In genomic region chr15:76196949-76197315, GRCh38 we compare ENCODE assay signal across 11 cellular contexts.
A peak's percentile ranks its signal among the peaks of the same experiment; 100 is the strongest.
DNase-seq lines count a peak whose midpoint lies in the region; ATAC-seq, FAIRE-seq and TF ChIP-seq lines count a peak whose summit lies in the region.
"Had no signal": no experiment of that assay in that cellular context is flagged by ENCODE, and none has a peak within 500 bp of the region (broad histone marks: within the 10 kb centered on the region; RNA-seq: fewer than 3 reads in every experiment).

No MANE protein-coding gene starts in this region.

- peaks cover 3% of the 10 kb centered on the region for H3K36me3 Mint-ChIP-seq in endodermal cell (ENCODE audit: low read depth)

- H2AFZ ChIP-seq in mammary epithelial cell (ENCODE audit: low read depth, low read length), result peak overlapping the region; percentile 54

- DNase-seq in MG63 (peak; percentile 90), mammary epithelial cell (no peak), small intestine (no peak), endodermal cell (no peak)
- no peak for DNase-seq in activated CD4-positive, alpha-beta T cell treated with anti-CD3 and anti-CD28 coated beads, Interleukin-2, amount 50 U/mL, for 48 hours
- DNase-seq: NCI-H1417 treated with DMSO at 0.1 percent for 48 hours had no signal

- 0% methylated on average over 7 of the region's 10 CpGs for WGBS in mammary epithelial cell (ENCODE audit: low coverage, missing lambda C conversion rate)
- 51 to 72% (median 67%) methylated on average over 10 of the region's 10 CpGs for WGBS in small intestine, 3 donors
- WGBS in endodermal cell (ENCODE audit: insufficient coverage in 1 of 2, insufficient read length in 1 of 2), 2 experiments, result 87 to 93% methylated on average over 7 to 10 of the region's 10 CpGs

- no peaks in the 10 kb centered on the region for H3K27me3 ChIP-seq in MG63
- no peaks in the 10 kb centered on the region for H3K27me3 ChIP-seq in mammary epithelial cell (ENCODE audit: insufficient read depth, low read length)
- H3K27me3 ChIP-seq in layer of hippocampus (ENCODE audit: control insufficient read depth, insufficient read depth, low read length), result no peaks in the 10 kb centered on the region
- H3K27me3 ChIP-seq in small intestine (ENCODE audit: control insufficient read depth in 2 of 2, insufficient read depth in 2 of 2, low read length in 2 of 2), result no peaks in the 10 kb centered on the region
- H3K27me3 ChIP-seq in endodermal cell (ENCODE audit: control insufficient read depth, insufficient read depth, low read length, poor library complexity, severe bottlenecking), result no peaks in the 10 kb centered on the region

- peaks cover 43% of the 10 kb centered on the region for H3K4me1 Mint-ChIP-seq in endodermal cell

- CTCF ChIA-PET in mammary epithelial cell (lab: Charles Lee; ENCODE audit: low non-redundant PET), result no interaction called here

- no peaks in the 10 kb centered on the region for H3K9me3 ChIP-seq in MG63
- no peaks in the 10 kb centered on the region for H3K9me3 ChIP-seq in mammary epithelial cell (replicated peaks; ENCODE audit: insufficient read depth, low read length)
- no peaks in the 10 kb centered on the region for H3K9me3 ChIP-seq in small intestine (ENCODE audit: control insufficient read depth, low read depth)
- no peaks in the 10 kb centered on the region for H3K9me3 ChIP-seq in endodermal cell (ENCODE audit: control insufficient read depth, low read length)
- H3K9me3 ChIP-seq: Caco-2 had no signal

- H3K36me3 ChIP-seq in MG63, result peaks cover 4% of the 10 kb centered on the region; the same call in 1 of the 2 replicates
- no peaks in the 10 kb centered on the region for H3K36me3 ChIP-seq in mammary epithelial cell (ENCODE audit: insufficient read depth, low read length)
- peaks cover 0 to 2% of the 10 kb centered on the region in 2 donors for H3K36me3 ChIP-seq in small intestine (ENCODE audit: control insufficient read depth in 2 of 2, insufficient read depth in 2 of 2, low read length in 2 of 2)
- H3K36me3 ChIP-seq in endodermal cell (ENCODE audit: control insufficient read depth, insufficient read depth, low read length), result no peaks in the 10 kb centered on the region

- ATAC-seq in HG03139 (IDR thresholded peaks at IDR 0.05; ENCODE audit: unreplicated experiment), result no peak
- ATAC-seq in GM18858 (IDR thresholded peaks at IDR 0.05; ENCODE audit: unreplicated experiment), result no peak

- H3K4me3 ChIP-seq in MG63, result no peak overlapping the region
- no peak overlapping the region for H3K4me3 ChIP-seq in mammary epithelial cell (replicated peaks in 1 of 3; ENCODE audit: insufficient read depth in 1 of 3, low read depth in 2 of 3, low read length in 3 of 3)
- no peak overlapping the region for H3K4me3 ChIP-seq in small intestine (ENCODE audit: low read depth in 1 of 2, low read length in 2 of 2)
- no peak overlapping the region for H3K4me3 ChIP-seq in endodermal cell (ENCODE audit: low read length)

- in situ Hi-C loops in mammary epithelial cell (cut with MboI; ENCODE audit: low sequenced_read_pairs in 2 of 2), result no loop called here

- H3K79me2 ChIP-seq in mammary epithelial cell (ENCODE audit: insufficient read depth, low read length), result no peaks in the 10 kb centered on the region

- H3K27ac ChIP-seq in mammary epithelial cell (ENCODE audit: insufficient read depth, low read depth, low read length) (no peak overlapping the region), layer of hippocampus (ENCODE audit: low read depth, low read length) (peak overlapping the region; percentile 93), small intestine (ENCODE audit: low read depth in 1 of 2, low read length in 1 of 2) (peak overlapping the region; percentile 27 to 36), endodermal cell (ENCODE audit: low read depth, low read length) (no peak overlapping the region)

- H4K20me1 ChIP-seq in mammary epithelial cell (ENCODE audit: insufficient read depth, low read length), result no peaks in the 10 kb centered on the region

- H3K9ac ChIP-seq in mammary epithelial cell (ENCODE audit: insufficient read depth, low read length), result no peak overlapping the region
- H3K9ac ChIP-seq in endodermal cell (ENCODE audit: extremely low read depth, low read length, poor library complexity, severe bottlenecking), result no peak overlapping the region

- intact Hi-C loops in mammary epithelial cell (cut with micrococcal nuclease), result no loop called here

- dilution Hi-C loops in mammary epithelial cell (cut with HindIII; ENCODE audit: low sequenced_read_pairs), result no loop called here

- H3K9me3 Mint-ChIP-seq in endodermal cell, result no peaks in the 10 kb centered on the region

- no TSS peak for BruUV-seq in mammary epithelial cell (replicated peaks; lab: Mats Ljungman, UMichigan)

- peaks cover 29% of the 10 kb centered on the region for H3K4me1 ChIP-seq in mammary epithelial cell (ENCODE audit: insufficient read depth, low read length)
- peaks cover 0 to 4% of the 10 kb centered on the region in 2 donors for H3K4me1 ChIP-seq in small intestine (ENCODE audit: control insufficient read depth in 2 of 2, insufficient read depth in 1 of 2, low read depth in 1 of 2, low read length in 1 of 2)
- peaks cover 20% of the 10 kb centered on the region for H3K4me1 ChIP-seq in endodermal cell (ENCODE audit: control insufficient read depth, insufficient read depth, low read length)

- TF ChIP-seq CTCF in mammary epithelial cell (conservative IDR thresholded peaks at IDR 0.05 in 1 of 2, IDR thresholded peaks at IDR 0.05 in 1 of 2; ENCODE audit: extremely low read depth in 1 of 2, insufficient read depth in 1 of 2, low read depth in 1 of 2, low read length in 2 of 2) (no peak), endodermal cell (conservative IDR thresholded peaks at IDR 0.05) (no peak)

- H3K4me2 ChIP-seq in mammary epithelial cell (ENCODE audit: insufficient read depth, low read depth, low read length), result peak overlapping the region; percentile 70

- FAIRE-seq in small intestine (lab: Jason Lieb, UNC), result no peak
- FAIRE-seq: colon had no signal

- peaks cover 8% of the 10 kb centered on the region for H3K27me3 Mint-ChIP-seq in endodermal cell (ENCODE audit: insufficient read depth)

- no peak overlapping the region for H3K27ac Mint-ChIP-seq in endodermal cell

- H3K4me3 Mint-ChIP-seq in endodermal cell, result no peak overlapping the region

Comparison
In these comparisons a context has a peak if more than half of its experiments do, and no peak if none do; other contexts are left out.
1. H3K27ac ChIP-seq: peak in layer of hippocampus (single experiment) and small intestine (2 of 2); none in mammary epithelial cell (single experiment) and endodermal cell (single experiment).